ENCODE assay signal across 16 cellular contexts in the genomic region with DNA sequence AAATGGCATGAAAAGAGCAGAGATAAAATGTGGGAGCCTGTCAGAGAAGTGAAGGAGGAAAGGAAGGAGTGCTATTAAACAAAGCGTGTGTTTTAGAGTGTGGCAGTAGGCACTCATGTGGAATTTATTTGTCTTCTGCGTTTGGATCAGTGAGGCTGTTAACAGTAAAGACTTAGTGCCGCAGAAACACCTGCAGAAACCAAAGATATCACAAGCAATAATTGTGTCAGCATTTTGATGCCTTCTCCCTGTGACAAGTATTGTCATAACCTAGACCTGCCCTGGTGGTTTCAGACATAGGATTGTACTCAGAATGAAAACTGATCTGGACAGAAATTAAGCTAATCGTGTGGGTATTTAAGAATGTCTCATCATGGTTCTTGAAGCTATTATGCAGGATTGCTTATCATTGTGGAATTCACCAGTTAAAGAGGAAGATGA.
DNase-seq lines count a peak whose midpoint lies in the region; ATAC-seq, FAIRE-seq and TF ChIP-seq lines count a peak whose summit lies in the region.
"Had no signal": no experiment of that assay in that cellular context is flagged by ENCODE, and none has a peak within 500 bp of the region (broad histone marks: within the 10 kb centered on the region; RNA-seq: fewer than 3 reads in every experiment).

No MANE protein-coding gene starts in this region.

- H3K4me3 ChIP-seq in prostate gland = no peak overlapping the region
- H3K4me3 ChIP-seq: lung, SJSA1 had no signal

- no peaks in the 10 kb centered on the region for H3K27me3 ChIP-seq in prostate gland (replicated peaks; ENCODE audit: insufficient read depth)
- H3K27me3 ChIP-seq: SJSA1 had no signal

- H3K4me1 ChIP-seq in prostate gland (replicated peaks) = peaks cover 4% of the 10 kb centered on the region
- H3K4me1 ChIP-seq: SJSA1 had no signal

- no peak overlapping the region for H3K27ac ChIP-seq in prostate gland
- H3K27ac ChIP-seq: SJSA1 had no signal

- peak; percentile 51 for FAIRE-seq in GM12891 (lab: Jason Lieb, UNC)
- FAIRE-seq: TTC549 had no signal

- peaks cover 18% of the 10 kb centered on the region for H3K4me1 Mint-ChIP-seq in activated T-cell treated with anti-CD3 and anti-CD28 coated beads, Interleukin-2, amount 50 U/mL, for 24 hours (ENCODE audit: low read depth)

- no peaks in the 10 kb centered on the region for H3K36me3 ChIP-seq in prostate gland
- H3K36me3 ChIP-seq: SJSA1 had no signal

- WGBS in prostate gland = 57% methylated on average over 4 of the region's 4 CpGs

- no peaks in the 10 kb centered on the region for H3K9me3 Mint-ChIP-seq in activated T-cell treated with anti-CD3 and anti-CD28 coated beads, Interleukin-2, amount 50 U/mL, for 24 hours

- H3K9me3 ChIP-seq in prostate gland = no peaks in the 10 kb centered on the region
- H3K9me3 ChIP-seq: SJSA1 had no signal

- no peak for TF ChIP-seq POLR2A in GM12891 (IDR thresholded peaks at IDR 0.05; ENCODE audit: low read depth, low read length)
- no peak for TF ChIP-seq POLR2A in prostate gland (IDR thresholded peaks at IDR 0.05)

- no peak overlapping the region for H3K27ac Mint-ChIP-seq in activated T-cell treated with anti-CD3 and anti-CD28 coated beads, Interleukin-2, amount 50 U/mL, for 24 hours
- H3K27ac Mint-ChIP-seq: activated naive CD8-positive, alpha-beta T cell had no signal

- ATAC-seq in SK-N-SH treated with all-trans-retinoic acid at 6 μM for 48 hours = peak; percentile 92
- no peak for ATAC-seq in GM18517 (IDR thresholded peaks at IDR 0.05; ENCODE audit: unreplicated experiment)
- ATAC-seq: esophagus mucosa had no signal

- intact Hi-C loops in prostate gland (cut with DNase I) = no loop called here

- no peaks in the 10 kb centered on the region for H3K36me3 Mint-ChIP-seq in activated T-cell treated with anti-CD3 and anti-CD28 coated beads, Interleukin-2, amount 50 U/mL, for 24 hours (ENCODE audit: low read depth)

- no peak for TF ChIP-seq CTCF in prostate gland (IDR thresholded peaks at IDR 0.05)

- no peak overlapping the region for H3K4me3 Mint-ChIP-seq in activated T-cell treated with anti-CD3 and anti-CD28 coated beads, Interleukin-2, amount 50 U/mL, for 24 hours
- H3K4me3 Mint-ChIP-seq: activated naive CD8-positive, alpha-beta T cell had no signal

- no peaks in the 10 kb centered on the region for H3K27me3 Mint-ChIP-seq in activated T-cell treated with anti-CD3 and anti-CD28 coated beads, Interleukin-2, amount 50 U/mL, for 24 hours
- H3K27me3 Mint-ChIP-seq: activated naive CD8-positive, alpha-beta T cell had no signal

- DNase-seq in AG20443 (ENCODE audit: low spot score) = peak; percentile 25
- no peak for DNase-seq in GM12891 (ENCODE audit: insufficient read length, low spot score)
- DNase-seq in kidney glomerular epithelial cell (lab: John Stamatoyannopoulos, UW) = peak; percentile 18
- DNase-seq in NCI-H2227 (lab: John Stamatoyannopoulos, UW; ENCODE audit: unreplicated experiment) = no peak
- DNase-seq in prostate gland (ENCODE audit: low spot score) = no peak
- no peak for DNase-seq in activated T-cell treated with anti-CD3 and anti-CD28 coated beads, Interleukin-2, amount 50 U/mL, for 24 hours
- DNase-seq: COR-L47, NCI-H1436 treated with DMSO at 0.1 percent for 48 hours, nucleus accumbens had no signal

TF ChIP-seq in GM12891, 5 proteins besides CTCF, POLR2A, EP300 and RAD21:
- TF ChIP-seq POU2F2 (IDR thresholded peaks at IDR 0.05; ENCODE audit: low read depth, low read length) = no peak
- TF ChIP-seq PAX5 (IDR thresholded peaks at IDR 0.05; ENCODE audit: insufficient read depth, low read length, severe bottlenecking) = no peak
- no peak for TF ChIP-seq POLR2AphosphoS5 (IDR thresholded peaks at IDR 0.05; ENCODE audit: low read depth, low read length)

TF ChIP-seq in SK-N-SH treated with all-trans-retinoic acid at 6 μM for 48 hours, 23 proteins besides CTCF, POLR2A, EP300 and RAD21:
- no peak for TF ChIP-seq ESRRG (CRISPR knock-in tag; IDR thresholded peaks at IDR 0.05)
- TF ChIP-seq ARNTL (CRISPR knock-in tag; IDR thresholded peaks at IDR 0.05; ENCODE audit: borderline replicate concordance, low read depth) = no peak
- TF ChIP-seq ZC3H10 (CRISPR knock-in tag; IDR thresholded peaks at IDR 0.05) = no peak
- TF ChIP-seq GLIS3 (CRISPR knock-in tag; IDR thresholded peaks at IDR 0.05) = no peak
- TF ChIP-seq ZNF565 (CRISPR knock-in tag; conservative IDR thresholded peaks at IDR 0.05; ENCODE audit: low read depth) = no peak
- no peak for TF ChIP-seq ZFP30 (CRISPR knock-in tag; IDR thresholded peaks at IDR 0.05)

Comparison
In these comparisons a context has a peak if more than half of its experiments do, and no peak if none do; other contexts are left out.
1. DNase-seq: peak in AG20443 (single experiment) and kidney glomerular epithelial cell (single experiment); none in GM12891 (single experiment), NCI-H2227 (single experiment), prostate gland (single experiment) and activated T-cell treated with anti-CD3 and anti-CD28 coated beads, Interleukin-2, amount 50 U/mL, for 24 hours (single experiment).